In genomic region chr1:156154317-156154749, GRCh38 we compare ENCODE assay signal across 8 cellular contexts. TPM values are rescaled to one million over a fixed set of nuclear protein-coding genes. Genes with fewer than 3 reads are reported as not detected.
A peak's percentile ranks its signal among the peaks of the same experiment; 100 is the strongest.
DNase-seq lines count a peak whose midpoint lies in the region; ATAC-seq and TF ChIP-seq lines count a peak whose summit lies in the region.

No MANE protein-coding gene starts in this region.

- H3K79me2 ChIP-seq in PC-3 (ENCODE audit: low read length), result no peaks in the 10 kb centered on the region

- H2AFZ ChIP-seq in PC-3 (ENCODE audit: low read length), result no peak overlapping the region

- no peak for TF ChIP-seq EP300 in upper lobe of left lung (IDR thresholded peaks at IDR 0.05)

- CTCF ChIA-PET in PC-3 (lab: Charles Lee), result no interaction called here

- no peaks in the 10 kb centered on the region for H4K20me1 ChIP-seq in PC-3 (ENCODE audit: low read length)

- ATAC-seq in GM21423 (IDR thresholded peaks at IDR 0.05; ENCODE audit: unreplicated experiment), result peak; percentile 48
- peak in 7 of 8 donors; percentile 7 to 71 (median 39) for ATAC-seq in heart right ventricle
- peak; percentile 40 to 74 for ATAC-seq in upper lobe of left lung (ENCODE audit: low FRiP score in 2 of 2)
- ATAC-seq in PC-3, result no peak

- 75 to 77% methylated on average over 11 of the region's 11 CpGs for WGBS in heart right ventricle, 2 donors
- 25 to 60% methylated on average over 4 to 11 of the region's 11 CpGs for WGBS in upper lobe of left lung, 2 donors

- peak; percentile 5 for TF ChIP-seq CTCF in GM12873 (IDR thresholded peaks at IDR 0.05; ENCODE audit: insufficient read depth, low read depth, low read length, missing control alignments)
- TF ChIP-seq CTCF in heart right ventricle (IDR thresholded peaks at IDR 0.05), result no peak
- TF ChIP-seq CTCF in upper lobe of left lung (IDR thresholded peaks at IDR 0.05), result no peak
- TF ChIP-seq CTCF in PC-3 (conservative IDR thresholded peaks at IDR 0.05; ENCODE audit: low read depth, low read length), result no peak

- peak in 1 of 4 donors; percentile 68 for TF ChIP-seq POLR2A in upper lobe of left lung (IDR thresholded peaks at IDR 0.05)

- no peaks in the 10 kb centered on the region for H3K9me2 ChIP-seq in PC-3 (replicated peaks; ENCODE audit: low read length)

- peaks cover 0 to 12% (median 0%) of the 10 kb centered on the region in 9 donors for H3K36me3 ChIP-seq in heart right ventricle
- H3K36me3 ChIP-seq in upper lobe of left lung, result peaks cover 0 to 6% (median 0%) of the 10 kb centered on the region in 4 donors
- H3K36me3 ChIP-seq in PC-3 (ENCODE audit: low read depth, low read length), result no peaks in the 10 kb centered on the region

- no TSS peak for BruUV-seq in PC-3 (replicated peaks; lab: Mats Ljungman, UMichigan)

- POLR2A ChIA-PET in PC-3 (lab: Charles Lee; ENCODE audit: unreplicated experiment), result interaction anchor here (0.6 kb wide), 1 partner anchor 39 kb away, joined by 3 read pairs; the partner anchor contains the start of gene SLC25A44

- intact Hi-C loops in heart right ventricle (cut with DNase I) (loop anchor here in 1 of 10 donors (5.0 kb wide), 1 partner anchor 53 kb away; no protein-coding TSS in a partner anchor), PC-3 (cut with micrococcal nuclease) (no loop called here)

- peak overlapping the region in 2 of 10 donors; percentile 7 to 52 for H3K4me3 ChIP-seq in heart right ventricle
- peak overlapping the region in 3 of 4 donors; percentile 24 to 33 (median 28) for H3K4me3 ChIP-seq in upper lobe of left lung
- H3K4me3 ChIP-seq in PC-3 (ENCODE audit: low read length), result no peak overlapping the region

- H3K4me2 ChIP-seq in PC-3 (ENCODE audit: low read length), result no peak overlapping the region

- H3K27me3 ChIP-seq in heart right ventricle (peaks cover 0 to 25% (median 20%) of the 10 kb centered on the region in 7 donors), upper lobe of left lung (no peaks in the 10 kb centered on the region), PC-3 (ENCODE audit: low read length) (no peaks in the 10 kb centered on the region)

- peak; percentile 96 for DNase-seq in NOMO-1 treated with DMSO at 0.1 percent for 48 hours (lab: John Stamatoyannopoulos, UW; ENCODE audit: unreplicated experiment)
- peak in 1 of 2 donors; percentile 22 for DNase-seq in heart right ventricle
- DNase-seq in upper lobe of left lung, result peak; percentile 81 to 85
- DNase-seq in NCI-H82 (lab: John Stamatoyannopoulos, UW), result no peak
- no peak for DNase-seq in activated gamma-delta T cell (lab: John Stamatoyannopoulos, UW)
- DNase-seq in PC-3, result no peak

- H3K4me1 ChIP-seq in heart right ventricle, result peaks cover 0 to 55% (median 0%) of the 10 kb centered on the region in 9 donors
- peaks cover 0 to 31% (median 19%) of the 10 kb centered on the region in 4 donors for H3K4me1 ChIP-seq in upper lobe of left lung
- peaks cover 17% of the 10 kb centered on the region for H3K4me1 ChIP-seq in PC-3 (ENCODE audit: insufficient read depth, low read length)

- H3K9ac ChIP-seq in PC-3 (ENCODE audit: low read length), result no peak overlapping the region

- H3K9me3 ChIP-seq in heart right ventricle (no peaks in the 10 kb centered on the region), upper lobe of left lung (no peaks in the 10 kb centered on the region), PC-3 (ENCODE audit: low read length) (no peaks in the 10 kb centered on the region)

- H3K27ac ChIP-seq in heart right ventricle, result peak overlapping the region in 1 of 10 donors; percentile 88
- H3K27ac ChIP-seq in upper lobe of left lung, result peak overlapping the region; percentile 62 to 82 (median 72)
- no peak overlapping the region for H3K27ac ChIP-seq in PC-3 (ENCODE audit: low read length)

- H3F3A ChIP-seq in PC-3 (ENCODE audit: low read length, unreplicated experiment), result no peaks in the 10 kb centered on the region

RNA-seq across cellular contexts. Expression of gene SEMA4A, which starts 0.9 kb away (rescaled TPM):
- 1 to 10 TPM in 9 of 10 donors, under 1 TPM in 1; 0.98 to 6.8 (median 1.8) TPM for total RNA-seq in heart right ventricle
- polyA plus RNA-seq in heart right ventricle, result 1 to 10 TPM; 1.1 to 2.0 TPM
- 10 to 100 TPM; 28.9 to 65.9 (median 33.5) TPM for total RNA-seq in upper lobe of left lung
- total RNA-seq in PC-3 (2014; rRNA removed), result 5.8 and 13.1 TPM in 2 replicates

RNA-seq across cellular contexts. Expression of gene SLC25A44, which starts 39.6 kb away (rescaled TPM):
- total RNA-seq in heart right ventricle (10 to 100 TPM; 15.4 to 26.0 (median 20.1) TPM), upper lobe of left lung (10 to 100 TPM; 11.0 to 27.4 (median 21.1) TPM), PC-3 (2014; rRNA removed) (28.1 and 33.1 TPM in 2 replicates)
- 10 to 100 TPM in 1 of 2 donors, 1 to 10 TPM in 1; 7.0 to 15.8 TPM for polyA plus RNA-seq in heart right ventricle

RNA-seq across cellular contexts. Expression of gene LMNA, which starts 39.8 kb away (rescaled TPM):
- total RNA-seq in heart right ventricle, result 100 to 1,000 TPM; 213 to 554 (median 267) TPM
- polyA plus RNA-seq in heart right ventricle, result 100 to 1,000 TPM; 286 to 356 TPM
- 1,000 to 10,000 TPM in 1 of 6 donors, 100 to 1,000 TPM in 5; 156 to 1,281 (median 388) TPM for total RNA-seq in upper lobe of left lung
- 864 and 1,095 TPM in 2 replicates for total RNA-seq in PC-3 (2014; rRNA removed)

RNA-seq across cellular contexts. Expression of gene PMF1, which starts 58.5 kb away (rescaled TPM):
- total RNA-seq in heart right ventricle, result 10 to 100 TPM; 55.9 to 87.3 (median 66.4) TPM
- 100 to 1,000 TPM in 1 of 2 donors, 10 to 100 TPM in 1; 92.0 to 122 TPM for polyA plus RNA-seq in heart right ventricle
- total RNA-seq in upper lobe of left lung, result 10 to 100 TPM; 46.1 to 88.2 (median 66.6) TPM
- 131 and 163 TPM in 2 replicates for total RNA-seq in PC-3 (2014; rRNA removed)

Comparison
In these comparisons a context has a peak if more than half of its experiments do, and no peak if none do; other contexts are left out.
1. DNase-seq: peak in NOMO-1 treated with DMSO at 0.1 percent for 48 hours (single experiment) and upper lobe of left lung (2 of 2); none in NCI-H82 (single experiment), activated gamma-delta T cell (single experiment) and PC-3 (single experiment).